In genomic region chr17:76515291-76515949, GRCh38 we compare ENCODE assay signal across 1 cellular context.
TF ChIP-seq lines count a peak whose summit lies in the region.

No MANE protein-coding gene starts in this region.

TF ChIP-seq in WTC11, 78 proteins besides CTCF, POLR2A, EP300 and RAD21 (continued from another document):
- TF ChIP-seq, protein P1, sequence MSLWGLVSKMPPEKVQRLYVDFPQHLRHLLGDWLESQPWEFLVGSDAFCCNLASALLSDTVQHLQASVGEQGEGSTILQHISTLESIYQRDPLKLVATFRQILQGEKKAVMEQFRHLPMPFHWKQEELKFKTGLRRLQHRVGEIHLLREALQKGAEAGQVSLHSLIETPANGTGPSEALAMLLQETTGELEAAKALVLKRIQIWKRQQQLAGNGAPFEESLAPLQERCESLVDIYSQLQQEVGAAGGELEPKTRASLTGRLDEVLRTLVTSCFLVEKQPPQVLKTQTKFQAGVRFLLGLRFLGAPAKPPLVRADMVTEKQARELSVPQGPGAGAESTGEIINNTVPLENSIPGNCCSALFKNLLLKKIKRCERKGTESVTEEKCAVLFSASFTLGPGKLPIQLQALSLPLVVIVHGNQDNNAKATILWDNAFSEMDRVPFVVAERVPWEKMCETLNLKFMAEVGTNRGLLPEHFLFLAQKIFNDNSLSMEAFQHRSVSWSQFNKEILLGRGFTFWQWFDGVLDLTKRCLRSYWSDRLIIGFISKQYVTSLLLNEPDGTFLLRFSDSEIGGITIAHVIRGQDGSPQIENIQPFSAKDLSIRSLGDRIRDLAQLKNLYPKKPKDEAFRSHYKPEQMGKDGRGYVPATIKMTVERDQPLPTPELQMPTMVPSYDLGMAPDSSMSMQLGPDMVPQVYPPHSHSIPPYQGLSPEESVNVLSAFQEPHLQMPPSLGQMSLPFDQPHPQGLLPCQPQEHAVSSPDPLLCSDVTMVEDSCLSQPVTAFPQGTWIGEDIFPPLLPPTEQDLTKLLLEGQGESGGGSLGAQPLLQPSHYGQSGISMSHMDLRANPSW (CRISPR knock-in tag; conservative IDR thresholded peaks at IDR 0.05; ENCODE audit: low read depth): no peak
- TF ChIP-seq ZNF317 (CRISPR knock-in tag; IDR thresholded peaks at IDR 0.05; ENCODE audit: borderline replicate concordance, low read depth): no peak
- TF ChIP-seq TP53 (CRISPR knock-in tag; IDR thresholded peaks at IDR 0.05): no peak
- TF ChIP-seq FOXP1 (CRISPR knock-in tag; IDR thresholded peaks at IDR 0.05; ENCODE audit: borderline replicate concordance): no peak
- no peak for TF ChIP-seq FOXP4 (CRISPR knock-in tag; IDR thresholded peaks at IDR 0.05)
- TF ChIP-seq, protein P2, sequence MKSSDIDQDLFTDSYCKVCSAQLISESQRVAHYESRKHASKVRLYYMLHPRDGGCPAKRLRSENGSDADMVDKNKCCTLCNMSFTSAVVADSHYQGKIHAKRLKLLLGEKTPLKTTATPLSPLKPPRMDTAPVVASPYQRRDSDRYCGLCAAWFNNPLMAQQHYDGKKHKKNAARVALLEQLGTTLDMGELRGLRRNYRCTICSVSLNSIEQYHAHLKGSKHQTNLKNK (CRISPR knock-in tag; IDR thresholded peaks at IDR 0.05): no peak
- TF ChIP-seq ZNF121 (CRISPR knock-in tag; IDR thresholded peaks at IDR 0.05): no peak
